8 cellular contexts compared by ENCODE assay signal in genomic region chr9:3732077-3733038, GRCh38.
DNase-seq lines count a peak whose midpoint lies in the region; ATAC-seq and FAIRE-seq lines count a peak whose summit lies in the region.

No MANE protein-coding gene starts in this region.

- H3K4me1 Mint-ChIP-seq in effector memory CD8-positive, alpha-beta T cell (ENCODE audit: low read depth in 2 of 2): peaks cover 7 to 15% of the 10 kb centered on the region in 2 donors
- peaks cover 5% of the 10 kb centered on the region for H3K4me1 Mint-ChIP-seq in memory B cell

- H3K9me3 Mint-ChIP-seq in effector memory CD8-positive, alpha-beta T cell: no peaks in the 10 kb centered on the region
- no peaks in the 10 kb centered on the region for H3K9me3 Mint-ChIP-seq in memory B cell

- ATAC-seq in GM19035 (IDR thresholded peaks at IDR 0.05; ENCODE audit: unreplicated experiment): peak; percentile 83
- peak; percentile 84 for ATAC-seq in HG03108 (IDR thresholded peaks at IDR 0.05; ENCODE audit: unreplicated experiment)
- peak; percentile 88 for ATAC-seq in effector memory CD8-positive, alpha-beta T cell (replicated peaks)
- ATAC-seq in memory B cell (ENCODE audit: low read depth): peak; percentile 77

- peak; percentile 83 for FAIRE-seq in TTC549 (lab: Jason Lieb, UNC)

- H3K27me3 Mint-ChIP-seq in effector memory CD8-positive, alpha-beta T cell: no peaks in the 10 kb centered on the region
- H3K27me3 Mint-ChIP-seq in memory B cell: peaks cover 2% of the 10 kb centered on the region

- H3K4me3 Mint-ChIP-seq in effector memory CD8-positive, alpha-beta T cell: peak overlapping the region in 1 of 2 donors; percentile 26
- H3K4me3 Mint-ChIP-seq in memory B cell: peak overlapping the region; percentile 46

- peak overlapping the region in 1 of 2 donors; percentile 69 for H3K27ac Mint-ChIP-seq in effector memory CD8-positive, alpha-beta T cell
- H3K27ac Mint-ChIP-seq in memory B cell: no peak overlapping the region

- peak; percentile 54 for DNase-seq in COLO668 (lab: John Stamatoyannopoulos, UW; ENCODE audit: unreplicated experiment)
- peak; percentile 82 for DNase-seq in NCI-H2081 treated with DMSO at 0.1 percent for 48 hours (lab: John Stamatoyannopoulos, UW)
- peak; percentile 17 to 48 (median 27) for DNase-seq in effector memory CD8-positive, alpha-beta T cell
- peak in 1 of 2 donors; percentile 10 for DNase-seq in memory B cell (ENCODE audit: low spot score in 2 of 2)
- DNase-seq in superior temporal gyrus (ENCODE audit: extremely low spot score): peak; percentile 94

- H3K36me3 Mint-ChIP-seq in effector memory CD8-positive, alpha-beta T cell (ENCODE audit: insufficient read depth): no peaks in the 10 kb centered on the region
- no peaks in the 10 kb centered on the region for H3K36me3 Mint-ChIP-seq in memory B cell
